Comparison of ENCODE assay signal across 9 cellular contexts in genomic region chr5:151068189-151068570, GRCh38. TPM values are rescaled to one million over a fixed set of nuclear protein-coding genes. Genes with fewer than 3 reads are reported as not detected.
A peak's percentile ranks its signal among the peaks of the same experiment; 100 is the strongest.
DNase-seq lines count a peak whose midpoint lies in the region; ATAC-seq and TF ChIP-seq lines count a peak whose summit lies in the region.
"Had no signal": no experiment of that assay in that cellular context is flagged by ENCODE, and none has a peak within 500 bp of the region (broad histone marks: within the 10 kb centered on the region; RNA-seq: fewer than 3 reads in every experiment).

No MANE protein-coding gene starts in this region.

- H3K27ac Mint-ChIP-seq in CD4-positive, alpha-beta T cell, result peak overlapping the region; percentile 66
- H3K27ac Mint-ChIP-seq in activated B cell treated with CpG ODN at 0.5 μM for 24 hours, result peak overlapping the region; percentile 91

- no peak overlapping the region for H3K4me2 ChIP-seq in mammary epithelial cell (ENCODE audit: insufficient read depth, low read depth, low read length)
- H3K4me2 ChIP-seq: neural progenitor cell had no signal

- TF ChIP-seq CTCF in CD4-positive, alpha-beta T cell (IDR thresholded peaks at IDR 0.05), result no peak
- TF ChIP-seq CTCF in activated B cell treated with CpG ODN at 0.5 μM for 24 hours (IDR thresholded peaks at IDR 0.05), result no peak
- no peak for TF ChIP-seq CTCF in mammary epithelial cell (conservative IDR thresholded peaks at IDR 0.05 in 1 of 2, IDR thresholded peaks at IDR 0.05 in 1 of 2; ENCODE audit: extremely low read depth in 1 of 2, insufficient read depth in 1 of 2, low read depth in 1 of 2, low read length in 2 of 2)

- in situ Hi-C loops in mammary epithelial cell (cut with MboI; ENCODE audit: low sequenced_read_pairs in 2 of 2), result no loop called here

- no peaks in the 10 kb centered on the region for H3K36me3 ChIP-seq in muscle layer of colon (ENCODE audit: insufficient read depth, low read length)
- H3K36me3 ChIP-seq in mammary epithelial cell (ENCODE audit: insufficient read depth, low read length), result peaks cover 16% of the 10 kb centered on the region
- H3K36me3 ChIP-seq: neural progenitor cell had no signal

- peak overlapping the region; percentile 25 for H3K27ac ChIP-seq in CD4-positive, alpha-beta T cell (ENCODE audit: low read depth, low read length)
- H3K27ac ChIP-seq in muscle layer of colon (ENCODE audit: low read depth, low read length) (peak overlapping the region; percentile 67), mammary epithelial cell (ENCODE audit: insufficient read depth, low read depth, low read length) (no peak overlapping the region)
- H3K27ac ChIP-seq: neural progenitor cell had no signal

- no peaks in the 10 kb centered on the region for H3K9me3 Mint-ChIP-seq in CD4-positive, alpha-beta T cell
- no peaks in the 10 kb centered on the region for H3K9me3 Mint-ChIP-seq in activated B cell treated with CpG ODN at 0.5 μM for 24 hours

- H3K4me1 Mint-ChIP-seq in CD4-positive, alpha-beta T cell (ENCODE audit: low read depth), result peaks cover 72% of the 10 kb centered on the region
- peaks cover 99% of the 10 kb centered on the region for H3K4me1 Mint-ChIP-seq in activated B cell treated with CpG ODN at 0.5 μM for 24 hours

- H3K9me3 ChIP-seq in CD4-positive, alpha-beta T cell (ENCODE audit: control insufficient read depth, low read length), result no peaks in the 10 kb centered on the region
- H3K9me3 ChIP-seq in muscle layer of colon (ENCODE audit: low read length), result no peaks in the 10 kb centered on the region
- no peaks in the 10 kb centered on the region for H3K9me3 ChIP-seq in mammary epithelial cell (replicated peaks; ENCODE audit: insufficient read depth, low read length)

- H3K9ac ChIP-seq in muscle layer of colon (ENCODE audit: low read length) (no peak overlapping the region), mammary epithelial cell (ENCODE audit: insufficient read depth, low read length) (no peak overlapping the region)
- H3K9ac ChIP-seq: neural progenitor cell had no signal

- POLR2A ChIA-PET in CD4-positive, alpha-beta T cell (lab: Charles Lee), result no interaction called here
- POLR2A ChIA-PET in activated B cell treated with CpG ODN at 0.5 μM for 24 hours (lab: Charles Lee), result interaction anchor here (1.1 to 11.3 kb wide), 15 partner anchors 8 to 184 kb away, joined by 3 to 242 read pairs (median 5); partner anchors contain the start of genes ANXA6, GM2A and TNIP1

- H3K27me3 ChIP-seq in CD4-positive, alpha-beta T cell (ENCODE audit: control insufficient read depth, insufficient read depth, low read length), result no peaks in the 10 kb centered on the region
- H3K27me3 ChIP-seq in muscle layer of colon (ENCODE audit: control insufficient read depth in 1 of 2, insufficient read depth in 2 of 2, low read length in 2 of 2) (no peaks in the 10 kb centered on the region), mammary epithelial cell (ENCODE audit: insufficient read depth, low read length) (no peaks in the 10 kb centered on the region)
- H3K27me3 ChIP-seq: neural progenitor cell had no signal

- WGBS in mammary epithelial cell (ENCODE audit: low coverage, missing lambda C conversion rate), result 63% methylated on average over 3 of the region's 6 CpGs

- intact Hi-C loops in CD4-positive, alpha-beta T cell (cut with DNase I, micrococcal nuclease), result no loop called here
- intact Hi-C loops in activated B cell treated with CpG ODN at 0.5 μM for 24 hours (cut with micrococcal nuclease), result loop anchor here (1.0 kb wide), 1 partner anchor 8 kb away; no protein-coding TSS in a partner anchor
- intact Hi-C loops in mammary epithelial cell (cut with micrococcal nuclease), result no loop called here

- no peak for DNase-seq in CD4-positive, alpha-beta T cell
- DNase-seq in activated B cell treated with CpG ODN at 0.5 μM for 24 hours (no peak), NCI-H2196 treated with DMSO at 0.1 percent for 48 hours (lab: John Stamatoyannopoulos, UW; ENCODE audit: unreplicated experiment) (no peak), DMS53 treated with DMSO at 0.1 percent for 48 hours (lab: John Stamatoyannopoulos, UW; ENCODE audit: unreplicated experiment) (no peak), mammary epithelial cell (no peak)
- no peak for DNase-seq in stimulated activated naive CD4-positive, alpha-beta T cell treated with Interleukin-2 at 50 U/mL for 16 hours (lab: John Stamatoyannopoulos, UW)

- H3K4me3 ChIP-seq in muscle layer of colon (ENCODE audit: low read depth in 1 of 2, low read length in 2 of 2) (no peak overlapping the region), mammary epithelial cell (replicated peaks in 1 of 3; ENCODE audit: insufficient read depth in 1 of 3, low read depth in 2 of 3, low read length in 3 of 3) (no peak overlapping the region)
- H3K4me3 ChIP-seq: neural progenitor cell had no signal

- H3K4me1 ChIP-seq in muscle layer of colon (ENCODE audit: insufficient read depth, low read length) (peaks cover 56% of the 10 kb centered on the region), mammary epithelial cell (ENCODE audit: insufficient read depth, low read length) (peaks cover 31% of the 10 kb centered on the region)
- H3K4me1 ChIP-seq: neural progenitor cell had no signal

- H3K36me3 Mint-ChIP-seq in CD4-positive, alpha-beta T cell (ENCODE audit: low read depth), result peaks cover 80% of the 10 kb centered on the region
- peaks cover 94% of the 10 kb centered on the region for H3K36me3 Mint-ChIP-seq in activated B cell treated with CpG ODN at 0.5 μM for 24 hours (ENCODE audit: low read depth)

- no peak overlapping the region for H3K4me3 Mint-ChIP-seq in CD4-positive, alpha-beta T cell
- peak overlapping the region; percentile 72 for H3K4me3 Mint-ChIP-seq in activated B cell treated with CpG ODN at 0.5 μM for 24 hours
- H3K4me3 Mint-ChIP-seq: neural progenitor cell had no signal

- H3K27me3 Mint-ChIP-seq in CD4-positive, alpha-beta T cell, result no peaks in the 10 kb centered on the region
- no peaks in the 10 kb centered on the region for H3K27me3 Mint-ChIP-seq in activated B cell treated with CpG ODN at 0.5 μM for 24 hours

- no peaks in the 10 kb centered on the region for H4K20me1 ChIP-seq in mammary epithelial cell (ENCODE audit: insufficient read depth, low read length)

- BruUV-seq in mammary epithelial cell (replicated peaks; lab: Mats Ljungman, UMichigan), result no TSS peak

- peaks cover 96% of the 10 kb centered on the region for H3K79me2 ChIP-seq in mammary epithelial cell (ENCODE audit: insufficient read depth, low read length)

- dilution Hi-C loops in mammary epithelial cell (cut with HindIII; ENCODE audit: low sequenced_read_pairs), result no loop called here

- H2AFZ ChIP-seq in mammary epithelial cell (ENCODE audit: low read depth, low read length), result no peak overlapping the region
- H2AFZ ChIP-seq: neural progenitor cell had no signal

- CTCF ChIA-PET in CD4-positive, alpha-beta T cell (lab: Charles Lee), result no interaction called here
- CTCF ChIA-PET in activated B cell treated with CpG ODN at 0.5 μM for 24 hours (lab: Charles Lee), result interaction anchor here (0.7 to 2.7 kb wide), 7 partner anchors 9 to 47 kb away, joined by 3 to 14 read pairs (median 3); no protein-coding TSS in a partner anchor
- CTCF ChIA-PET in mammary epithelial cell (lab: Charles Lee; ENCODE audit: low non-redundant PET), result no interaction called here

- no peak for ATAC-seq in CD4-positive, alpha-beta T cell (ENCODE audit: poor library complexity)
- ATAC-seq in GM21619 (IDR thresholded peaks at IDR 0.05; ENCODE audit: unreplicated experiment), result peak; percentile 2
- no peak for ATAC-seq in activated B cell treated with CpG ODN at 0.5 μM for 24 hours (ENCODE audit: low read depth)

RNA-seq across cellular contexts. Expression of gene TNIP1, which starts 12.7 kb away (rescaled TPM):
- total RNA-seq in CD4-positive, alpha-beta T cell, result 100 to 1,000 TPM; 110 to 115 TPM
- 506 and 512 TPM in 2 replicates for total RNA-seq in activated B cell treated with CpG ODN at 0.5 μM for 24 hours
- 100 to 1,000 TPM in 1 of 2 donors, 10 to 100 TPM in 1; 74.3 to 247 TPM for total RNA-seq in mammary epithelial cell
- polyA plus RNA-seq in mammary epithelial cell, result 118 TPM
- polyA minus RNA-seq in mammary epithelial cell, result 137 TPM

RNA-seq across cellular contexts. Expression of gene GPX3, which starts 47.8 kb away (rescaled TPM):
- total RNA-seq in CD4-positive, alpha-beta T cell, result under 1 TPM in 1 of 2 experiments, not detected in 1; 0.58 TPM
- 0.18 and 0.76 TPM in 2 replicates for total RNA-seq in activated B cell treated with CpG ODN at 0.5 μM for 24 hours
- total RNA-seq in mammary epithelial cell, result 1 to 10 TPM in 1 of 2 donors, not detected in 1; 2.7 TPM
- 2.5 TPM for polyA plus RNA-seq in mammary epithelial cell
- polyA minus RNA-seq in mammary epithelial cell, result not detected
